1 cellular context compared by ENCODE assay signal in the genomic region with DNA sequence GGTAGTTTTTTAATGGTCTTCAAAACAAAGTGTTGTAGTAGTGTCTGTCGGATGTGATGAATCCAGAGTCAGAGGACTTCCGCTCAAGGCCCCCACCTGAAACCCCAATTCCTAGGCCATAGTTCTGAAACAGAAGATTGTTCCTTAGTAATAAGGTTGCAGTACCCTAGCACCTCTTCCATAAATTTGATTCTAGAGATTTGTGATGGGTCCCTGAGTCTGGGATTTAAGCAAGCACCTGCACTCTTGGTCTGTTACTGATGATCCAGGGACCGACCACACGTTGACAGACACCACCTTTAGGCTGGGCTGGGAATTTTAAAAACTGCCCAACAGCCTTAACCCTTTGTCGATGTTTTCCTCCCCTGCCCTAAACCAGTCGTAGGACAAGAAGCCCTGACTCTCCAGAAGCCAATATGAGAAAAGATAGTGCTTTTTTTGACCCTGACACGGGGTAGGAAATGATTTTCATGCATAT.
TF ChIP-seq lines count a peak whose summit lies in the region.

No MANE protein-coding gene starts in this region.

TF ChIP-seq in HEK293, 187 proteins besides CTCF, POLR2A, EP300 and RAD21 (continued from another document):
- TF ChIP-seq, protein P1, sequence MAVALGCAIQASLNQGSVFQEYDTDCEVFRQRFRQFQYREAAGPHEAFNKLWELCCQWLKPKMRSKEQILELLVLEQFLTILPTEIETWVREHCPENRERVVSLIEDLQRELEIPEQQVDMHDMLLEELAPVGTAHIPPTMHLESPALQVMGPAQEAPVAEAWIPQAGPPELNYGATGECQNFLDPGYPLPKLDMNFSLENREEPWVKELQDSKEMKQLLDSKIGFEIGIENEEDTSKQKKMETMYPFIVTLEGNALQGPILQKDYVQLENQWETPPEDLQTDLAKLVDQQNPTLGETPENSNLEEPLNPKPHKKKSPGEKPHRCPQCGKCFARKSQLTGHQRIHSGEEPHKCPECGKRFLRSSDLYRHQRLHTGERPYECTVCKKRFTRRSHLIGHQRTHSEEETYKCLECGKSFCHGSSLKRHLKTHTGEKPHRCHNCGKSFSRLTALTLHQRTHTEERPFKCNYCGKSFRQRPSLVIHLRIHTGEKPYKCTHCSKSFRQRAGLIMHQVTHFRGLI (tag by site-specific recombination; IDR thresholded peaks at IDR 0.05): 0 out of 2 replicates have a peak, but pooled peaks have one; percentile 33
- TF ChIP-seq YY2 (tag by site-specific recombination; IDR thresholded peaks at IDR 0.05): no peak
- no peak for TF ChIP-seq ZNF558 (tag by site-specific recombination; IDR thresholded peaks at IDR 0.05)
- peak; percentile 80; the same call in 1 of the 2 replicates for TF ChIP-seq ZBTB48 (tag by site-specific recombination; IDR thresholded peaks at IDR 0.05)
- TF ChIP-seq, protein P2, sequence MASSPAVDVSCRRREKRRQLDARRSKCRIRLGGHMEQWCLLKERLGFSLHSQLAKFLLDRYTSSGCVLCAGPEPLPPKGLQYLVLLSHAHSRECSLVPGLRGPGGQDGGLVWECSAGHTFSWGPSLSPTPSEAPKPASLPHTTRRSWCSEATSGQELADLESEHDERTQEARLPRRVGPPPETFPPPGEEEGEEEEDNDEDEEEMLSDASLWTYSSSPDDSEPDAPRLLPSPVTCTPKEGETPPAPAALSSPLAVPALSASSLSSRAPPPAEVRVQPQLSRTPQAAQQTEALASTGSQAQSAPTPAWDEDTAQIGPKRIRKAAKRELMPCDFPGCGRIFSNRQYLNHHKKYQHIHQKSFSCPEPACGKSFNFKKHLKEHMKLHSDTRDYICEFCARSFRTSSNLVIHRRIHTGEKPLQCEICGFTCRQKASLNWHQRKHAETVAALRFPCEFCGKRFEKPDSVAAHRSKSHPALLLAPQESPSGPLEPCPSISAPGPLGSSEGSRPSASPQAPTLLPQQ (tag by site-specific recombination; IDR thresholded peaks at IDR 0.05): no peak
- TF ChIP-seq ZNF266 (tag by site-specific recombination; IDR thresholded peaks at IDR 0.05; ENCODE audit: low read depth): no peak
- TF ChIP-seq ZNF777 (tag by site-specific recombination; IDR thresholded peaks at IDR 0.05; ENCODE audit: borderline replicate concordance): no peak
- TF ChIP-seq ZNF660 (tag by site-specific recombination; IDR thresholded peaks at IDR 0.05): peak; percentile 23; the same call in 1 of the 2 replicates
- TF ChIP-seq ZBTB20 (tag by site-specific recombination; IDR thresholded peaks at IDR 0.05): peak; percentile 39; the same call in 1 of the 2 replicates
- TF ChIP-seq, protein P3, sequence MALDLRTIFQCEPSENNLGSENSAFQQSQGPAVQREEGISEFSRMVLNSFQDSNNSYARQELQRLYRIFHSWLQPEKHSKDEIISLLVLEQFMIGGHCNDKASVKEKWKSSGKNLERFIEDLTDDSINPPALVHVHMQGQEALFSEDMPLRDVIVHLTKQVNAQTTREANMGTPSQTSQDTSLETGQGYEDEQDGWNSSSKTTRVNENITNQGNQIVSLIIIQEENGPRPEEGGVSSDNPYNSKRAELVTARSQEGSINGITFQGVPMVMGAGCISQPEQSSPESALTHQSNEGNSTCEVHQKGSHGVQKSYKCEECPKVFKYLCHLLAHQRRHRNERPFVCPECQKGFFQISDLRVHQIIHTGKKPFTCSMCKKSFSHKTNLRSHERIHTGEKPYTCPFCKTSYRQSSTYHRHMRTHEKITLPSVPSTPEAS (tag by site-specific recombination; IDR thresholded peaks at IDR 0.05): no peak
- TF ChIP-seq, protein P4, sequence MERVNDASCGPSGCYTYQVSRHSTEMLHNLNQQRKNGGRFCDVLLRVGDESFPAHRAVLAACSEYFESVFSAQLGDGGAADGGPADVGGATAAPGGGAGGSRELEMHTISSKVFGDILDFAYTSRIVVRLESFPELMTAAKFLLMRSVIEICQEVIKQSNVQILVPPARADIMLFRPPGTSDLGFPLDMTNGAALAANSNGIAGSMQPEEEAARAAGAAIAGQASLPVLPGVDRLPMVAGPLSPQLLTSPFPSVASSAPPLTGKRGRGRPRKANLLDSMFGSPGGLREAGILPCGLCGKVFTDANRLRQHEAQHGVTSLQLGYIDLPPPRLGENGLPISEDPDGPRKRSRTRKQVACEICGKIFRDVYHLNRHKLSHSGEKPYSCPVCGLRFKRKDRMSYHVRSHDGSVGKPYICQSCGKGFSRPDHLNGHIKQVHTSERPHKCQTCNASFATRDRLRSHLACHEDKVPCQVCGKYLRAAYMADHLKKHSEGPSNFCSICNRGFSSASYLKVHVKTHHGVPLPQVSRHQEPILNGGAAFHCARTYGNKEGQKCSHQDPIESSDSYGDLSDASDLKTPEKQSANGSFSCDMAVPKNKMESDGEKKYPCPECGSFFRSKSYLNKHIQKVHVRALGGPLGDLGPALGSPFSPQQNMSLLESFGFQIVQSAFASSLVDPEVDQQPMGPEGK (tag by site-specific recombination; IDR thresholded peaks at IDR 0.05): peak; percentile 31; the same call in 1 of the 2 replicates
- TF ChIP-seq ZNF843 (tag by site-specific recombination; IDR thresholded peaks at IDR 0.05): no peak
- no peak for TF ChIP-seq ZNF621 (tag by site-specific recombination; IDR thresholded peaks at IDR 0.05)
- no peak for TF ChIP-seq ZNF561 (tag by site-specific recombination; IDR thresholded peaks at IDR 0.05; ENCODE audit: borderline replicate concordance)
- TF ChIP-seq, protein P5, sequence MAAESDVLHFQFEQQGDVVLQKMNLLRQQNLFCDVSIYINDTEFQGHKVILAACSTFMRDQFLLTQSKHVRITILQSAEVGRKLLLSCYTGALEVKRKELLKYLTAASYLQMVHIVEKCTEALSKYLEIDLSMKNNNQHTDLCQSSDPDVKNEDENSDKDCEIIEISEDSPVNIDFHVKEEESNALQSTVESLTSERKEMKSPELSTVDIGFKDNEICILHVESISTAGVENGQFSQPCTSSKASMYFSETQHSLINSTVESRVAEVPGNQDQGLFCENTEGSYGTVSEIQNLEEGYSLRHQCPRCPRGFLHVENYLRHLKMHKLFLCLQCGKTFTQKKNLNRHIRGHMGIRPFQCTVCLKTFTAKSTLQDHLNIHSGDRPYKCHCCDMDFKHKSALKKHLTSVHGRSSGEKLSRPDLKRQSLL (tag by site-specific recombination; IDR thresholded peaks at IDR 0.05): no peak
- no peak for TF ChIP-seq ZFP69B (tag by site-specific recombination; IDR thresholded peaks at IDR 0.05)
- no peak for TF ChIP-seq WT1 (tag by site-specific recombination; IDR thresholded peaks at IDR 0.05)
- TF ChIP-seq ZFP3 (tag by site-specific recombination; IDR thresholded peaks at IDR 0.05; ENCODE audit: low read depth): no peak
- TF ChIP-seq ZNF133 (tag by site-specific recombination; IDR thresholded peaks at IDR 0.05): no peak
- TF ChIP-seq ZBTB1 (tag by site-specific recombination; IDR thresholded peaks at IDR 0.05): no peak
- no peak for TF ChIP-seq ZNF114 (tag by site-specific recombination; IDR thresholded peaks at IDR 0.05)
- no peak for TF ChIP-seq IKZF3 (tag by site-specific recombination; IDR thresholded peaks at IDR 0.05)
- TF ChIP-seq, protein P6, sequence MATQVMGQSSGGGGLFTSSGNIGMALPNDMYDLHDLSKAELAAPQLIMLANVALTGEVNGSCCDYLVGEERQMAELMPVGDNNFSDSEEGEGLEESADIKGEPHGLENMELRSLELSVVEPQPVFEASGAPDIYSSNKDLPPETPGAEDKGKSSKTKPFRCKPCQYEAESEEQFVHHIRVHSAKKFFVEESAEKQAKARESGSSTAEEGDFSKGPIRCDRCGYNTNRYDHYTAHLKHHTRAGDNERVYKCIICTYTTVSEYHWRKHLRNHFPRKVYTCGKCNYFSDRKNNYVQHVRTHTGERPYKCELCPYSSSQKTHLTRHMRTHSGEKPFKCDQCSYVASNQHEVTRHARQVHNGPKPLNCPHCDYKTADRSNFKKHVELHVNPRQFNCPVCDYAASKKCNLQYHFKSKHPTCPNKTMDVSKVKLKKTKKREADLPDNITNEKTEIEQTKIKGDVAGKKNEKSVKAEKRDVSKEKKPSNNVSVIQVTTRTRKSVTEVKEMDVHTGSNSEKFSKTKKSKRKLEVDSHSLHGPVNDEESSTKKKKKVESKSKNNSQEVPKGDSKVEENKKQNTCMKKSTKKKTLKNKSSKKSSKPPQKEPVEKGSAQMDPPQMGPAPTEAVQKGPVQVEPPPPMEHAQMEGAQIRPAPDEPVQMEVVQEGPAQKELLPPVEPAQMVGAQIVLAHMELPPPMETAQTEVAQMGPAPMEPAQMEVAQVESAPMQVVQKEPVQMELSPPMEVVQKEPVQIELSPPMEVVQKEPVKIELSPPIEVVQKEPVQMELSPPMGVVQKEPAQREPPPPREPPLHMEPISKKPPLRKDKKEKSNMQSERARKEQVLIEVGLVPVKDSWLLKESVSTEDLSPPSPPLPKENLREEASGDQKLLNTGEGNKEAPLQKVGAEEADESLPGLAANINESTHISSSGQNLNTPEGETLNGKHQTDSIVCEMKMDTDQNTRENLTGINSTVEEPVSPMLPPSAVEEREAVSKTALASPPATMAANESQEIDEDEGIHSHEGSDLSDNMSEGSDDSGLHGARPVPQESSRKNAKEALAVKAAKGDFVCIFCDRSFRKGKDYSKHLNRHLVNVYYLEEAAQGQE (tag by site-specific recombination; IDR thresholded peaks at IDR 0.05): no peak
- TF ChIP-seq ZNF202 (tag by site-specific recombination; IDR thresholded peaks at IDR 0.05; ENCODE audit: borderline replicate concordance): no peak
- 0 out of 2 replicates have a peak, but pooled peaks have one; percentile 14 for TF ChIP-seq ZSCAN30 (tag by site-specific recombination; IDR thresholded peaks at IDR 0.05)
- TF ChIP-seq ZNF610 (tag by site-specific recombination; IDR thresholded peaks at IDR 0.05; ENCODE audit: borderline replicate concordance): no peak
- TF ChIP-seq, protein P7, sequence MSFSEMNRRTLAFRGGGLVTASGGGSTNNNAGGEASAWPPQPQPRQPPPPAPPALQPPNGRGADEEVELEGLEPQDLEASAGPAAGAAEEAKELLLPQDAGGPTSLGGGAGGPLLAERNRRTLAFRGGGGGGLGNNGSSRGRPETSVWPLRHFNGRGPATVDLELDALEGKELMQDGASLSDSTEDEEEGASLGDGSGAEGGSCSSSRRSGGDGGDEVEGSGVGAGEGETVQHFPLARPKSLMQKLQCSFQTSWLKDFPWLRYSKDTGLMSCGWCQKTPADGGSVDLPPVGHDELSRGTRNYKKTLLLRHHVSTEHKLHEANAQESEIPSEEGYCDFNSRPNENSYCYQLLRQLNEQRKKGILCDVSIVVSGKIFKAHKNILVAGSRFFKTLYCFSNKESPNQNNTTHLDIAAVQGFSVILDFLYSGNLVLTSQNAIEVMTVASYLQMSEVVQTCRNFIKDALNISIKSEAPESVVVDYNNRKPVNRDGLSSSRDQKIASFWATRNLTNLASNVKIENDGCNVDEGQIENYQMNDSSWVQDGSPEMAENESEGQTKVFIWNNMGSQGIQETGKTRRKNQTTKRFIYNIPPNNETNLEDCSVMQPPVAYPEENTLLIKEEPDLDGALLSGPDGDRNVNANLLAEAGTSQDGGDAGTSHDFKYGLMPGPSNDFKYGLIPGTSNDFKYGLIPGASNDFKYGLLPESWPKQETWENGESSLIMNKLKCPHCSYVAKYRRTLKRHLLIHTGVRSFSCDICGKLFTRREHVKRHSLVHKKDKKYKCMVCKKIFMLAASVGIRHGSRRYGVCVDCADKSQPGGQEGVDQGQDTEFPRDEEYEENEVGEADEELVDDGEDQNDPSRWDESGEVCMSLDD (tag by site-specific recombination; IDR thresholded peaks at IDR 0.05): no peak
- no peak for TF ChIP-seq ZFP37 (tag by site-specific recombination; IDR thresholded peaks at IDR 0.05)
- TF ChIP-seq TRIM28 (IDR thresholded peaks at IDR 0.05; ENCODE audit: borderline replicate concordance, low read length): peak; percentile 47; the same call in 1 of the 2 replicates
- no peak for TF ChIP-seq ZNF785 (tag by site-specific recombination; IDR thresholded peaks at IDR 0.05)
